In the genomic region with DNA sequence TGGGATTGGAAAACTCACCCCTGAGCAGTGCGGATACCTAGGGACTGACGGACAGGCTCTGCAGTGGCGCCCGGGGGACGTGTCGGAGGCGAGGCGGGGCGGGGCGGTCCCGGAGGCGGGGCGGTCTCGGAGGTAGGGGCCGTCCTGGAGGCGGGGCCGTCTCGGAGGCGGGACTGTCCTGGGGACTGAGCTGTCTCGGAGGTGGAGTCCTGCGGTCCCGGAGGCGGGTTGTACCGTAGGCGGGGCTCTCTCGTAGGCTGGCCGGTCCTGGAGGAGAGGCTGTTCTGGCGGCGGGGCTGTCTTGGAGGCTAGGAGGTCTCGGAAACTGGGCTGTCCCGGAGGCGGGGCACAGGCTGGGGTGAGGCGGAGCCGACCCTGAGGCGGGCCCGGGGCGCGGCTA, we compare ENCODE assay signal across 8 cellular contexts.
DNase-seq lines count a peak whose midpoint lies in the region; ATAC-seq and TF ChIP-seq lines count a peak whose summit lies in the region.
"Not testable (repeated sequence)": the region's sequence is repeated elsewhere in the genome, so short reads cannot be mapped to it uniquely, and the experiment has no call there.

No MANE protein-coding gene starts in this region.

- not testable (repeated sequence) for H3K27me3 ChIP-seq in BJ (ENCODE audit: control insufficient read depth, insufficient read depth, low read length)

- peak overlapping the region; percentile 86 for H3K27ac Mint-ChIP-seq in activated CD4-positive, alpha-beta memory T cell treated with anti-CD3 and anti-CD28 coated beads for 36 hours
- H3K27ac Mint-ChIP-seq in central memory CD8-positive, alpha-beta T cell (ENCODE audit: low read depth), result not testable (repeated sequence)

- not testable (repeated sequence) for H3K4me1 Mint-ChIP-seq in activated CD4-positive, alpha-beta memory T cell treated with anti-CD3 and anti-CD28 coated beads for 36 hours (ENCODE audit: low read depth); central memory CD8-positive, alpha-beta T cell

- H3K4me3 ChIP-seq in BJ (ENCODE audit: low read depth, low read length), result peak overlapping the region; percentile 44

- H3K36me3 Mint-ChIP-seq in activated CD4-positive, alpha-beta memory T cell treated with anti-CD3 and anti-CD28 coated beads for 36 hours; central memory CD8-positive, alpha-beta T cell (ENCODE audit: insufficient read depth): not testable (repeated sequence)

- POLR2A ChIA-PET in BJ (lab: Charles Lee); activated CD4-positive, alpha-beta memory T cell treated with anti-CD3 and anti-CD28 coated beads for 36 hours (lab: Charles Lee): not testable (repeated sequence)

- H3K36me3 ChIP-seq in BJ (ENCODE audit: control insufficient read depth, insufficient read depth, low read length), result not testable (repeated sequence)

- H3K4me3 Mint-ChIP-seq in activated CD4-positive, alpha-beta memory T cell treated with anti-CD3 and anti-CD28 coated beads for 36 hours, result peak overlapping the region; percentile 73
- H3K4me3 Mint-ChIP-seq in central memory CD8-positive, alpha-beta T cell, result peak overlapping the region; percentile 70

- not testable (repeated sequence) for DNase-seq in BJ (ENCODE audit: low read depth)
- peak; percentile 69 for DNase-seq in NCI-H82 (lab: John Stamatoyannopoulos, UW)
- DNase-seq in activated CD4-positive, alpha-beta memory T cell treated with anti-CD3 and anti-CD28 coated beads for 36 hours, result peak; percentile 97
- peak; percentile 90 to 99 for DNase-seq in central memory CD8-positive, alpha-beta T cell (ENCODE audit: low spot score in 2 of 2)
- peak; percentile 97 for DNase-seq in mesenteric fat pad (ENCODE audit: low spot score)
- peak; percentile 81 to 90 (median 83) for DNase-seq in stimulated activated CD4-positive, alpha-beta T cell treated with anti-CD3 and anti-CD28 coated beads, TNF-alpha, amount 100 ng/mL, for 1 hour (ENCODE audit: low read depth in 3 of 3, low spot score in 1 of 3)

- not testable (repeated sequence) for H3K9me3 Mint-ChIP-seq in activated CD4-positive, alpha-beta memory T cell treated with anti-CD3 and anti-CD28 coated beads for 36 hours; central memory CD8-positive, alpha-beta T cell

- TF ChIP-seq CTCF in BJ (IDR thresholded peaks at IDR 0.05; ENCODE audit: insufficient read depth, low read depth, low read length), result not testable (repeated sequence)

- intact Hi-C loops in activated CD4-positive, alpha-beta memory T cell treated with anti-CD3 and anti-CD28 coated beads for 36 hours (cut with micrococcal nuclease), result not testable (repeated sequence)

- not testable (repeated sequence) for H3K27me3 Mint-ChIP-seq in activated CD4-positive, alpha-beta memory T cell treated with anti-CD3 and anti-CD28 coated beads for 36 hours; central memory CD8-positive, alpha-beta T cell

- peak; percentile 78 for ATAC-seq in GM19468 (IDR thresholded peaks at IDR 0.05; ENCODE audit: extremely low read depth, unreplicated experiment)
- peak; percentile 75 for ATAC-seq in HG03378 (IDR thresholded peaks at IDR 0.05; ENCODE audit: unreplicated experiment)
- ATAC-seq in central memory CD8-positive, alpha-beta T cell (replicated peaks; ENCODE audit: extremely low read depth, poor library complexity, severe bottlenecking), result peak; percentile 79

- CTCF ChIA-PET in BJ (lab: Yijun Ruan, JAX); activated CD4-positive, alpha-beta memory T cell treated with anti-CD3 and anti-CD28 coated beads for 36 hours (lab: Charles Lee): not testable (repeated sequence)
